25 cellular contexts compared by ENCODE assay signal in genomic region chr12:129909051-129910020, GRCh38. TPM values are rescaled to one million over a fixed set of nuclear protein-coding genes. Genes with fewer than 3 reads are reported as not detected.
"Had no signal": no experiment of that assay in that cellular context is flagged by ENCODE, and none has a peak within 500 bp of the region (broad histone marks: within the 10 kb centered on the region; RNA-seq: fewer than 3 reads in every experiment).

No MANE protein-coding gene starts in this region.

- H3K36me3 ChIP-seq: colonic mucosa, heart right ventricle, spleen, tibial artery had no signal

- H3K36me3 Mint-ChIP-seq: stimulated activated naive B cell treated with anti-CD40 and anti-IgM and Interleukin-4, amounts not matched to agents 10 μg/mL and 1 μg/mL and 100 μg/mL, for 72 hours had no signal

- H3K9me3 ChIP-seq: colonic mucosa, heart right ventricle, mucosa of descending colon, psoas muscle, spleen, tibial artery had no signal

- ATAC-seq: heart right ventricle; left lobe of liver; mucosa of descending colon; naive thymus-derived CD8-positive, alpha-beta T cell; psoas muscle; sciatic nerve; stimulated activated naive B cell treated with anti-CD40 and anti-IgM and Interleukin-4, amounts not matched to agents 10 μg/mL and 1 μg/mL and 100 μg/mL, for 72 hours had no signal

- H3K4me3 Mint-ChIP-seq: naive thymus-derived CD8-positive, alpha-beta T cell; stimulated activated naive B cell treated with anti-CD40 and anti-IgM and Interleukin-4, amounts not matched to agents 10 μg/mL and 1 μg/mL and 100 μg/mL, for 72 hours had no signal

- H3K4me3 ChIP-seq: colonic mucosa, heart right ventricle, mucosa of descending colon, psoas muscle, spleen, tibial artery had no signal

- H3K4me1 ChIP-seq: colonic mucosa, heart right ventricle, psoas muscle, spleen, tibial artery had no signal

- H3K27me3 ChIP-seq: colonic mucosa had no signal

- H3K27ac Mint-ChIP-seq: naive thymus-derived CD8-positive, alpha-beta T cell; stimulated activated naive B cell treated with anti-CD40 and anti-IgM and Interleukin-4, amounts not matched to agents 10 μg/mL and 1 μg/mL and 100 μg/mL, for 72 hours had no signal

- DNase-seq: cerebellar nuclear complex; colonic mucosa; dermis blood vessel endothelial cell; erythroblast; foreskin melanocyte; heart right ventricle; hypothalamus; mammary epithelial cell; mucosa of descending colon; naive thymus-derived CD8-positive, alpha-beta T cell; psoas muscle; spleen; stimulated activated CD4-positive, alpha-beta T cell treated with anti-CD3 and anti-CD28 coated beads, Interleukin-15, amount 100 ng/mL, for 24 hours; stimulated activated CD4-positive, alpha-beta T cell treated with anti-CD3 and anti-CD28 coated beads, Interleukin-1b, Interleukin-23, amount 100 ng/mL, for 48 hours; stimulated activated CD4-positive, alpha-beta T cell treated with anti-CD3 and anti-CD28 coated beads, Interleukin-4, amount 100 ng/mL, for 24 hours; stimulated activated naive B cell treated with anti-CD40 and anti-IgM and Interleukin-4, amounts not matched to agents 10 μg/mL and 1 μg/mL and 100 μg/mL, for 72 hours; tibial artery had no signal

- H3K4me1 Mint-ChIP-seq: naive thymus-derived CD8-positive, alpha-beta T cell; stimulated activated naive B cell treated with anti-CD40 and anti-IgM and Interleukin-4, amounts not matched to agents 10 μg/mL and 1 μg/mL and 100 μg/mL, for 72 hours had no signal

- H3K27ac ChIP-seq: colonic mucosa, heart right ventricle, psoas muscle, spleen, tibial artery had no signal

RNA-seq across cellular contexts. Expression of gene TMEM132D, which starts 5.5 kb away (rescaled TPM):
- total RNA-seq: cardiac septum; dermis blood vessel endothelial cell; endothelial cell of umbilical vein; heart right ventricle; left lobe of liver; lower leg skin; mammary epithelial cell; mesenteric fat pad; naive thymus-derived CD8-positive, alpha-beta T cell; omental fat pad; psoas muscle; spleen; ureter had no signal
